ENCODE assay signal across 16 cellular contexts in the genomic region with DNA sequence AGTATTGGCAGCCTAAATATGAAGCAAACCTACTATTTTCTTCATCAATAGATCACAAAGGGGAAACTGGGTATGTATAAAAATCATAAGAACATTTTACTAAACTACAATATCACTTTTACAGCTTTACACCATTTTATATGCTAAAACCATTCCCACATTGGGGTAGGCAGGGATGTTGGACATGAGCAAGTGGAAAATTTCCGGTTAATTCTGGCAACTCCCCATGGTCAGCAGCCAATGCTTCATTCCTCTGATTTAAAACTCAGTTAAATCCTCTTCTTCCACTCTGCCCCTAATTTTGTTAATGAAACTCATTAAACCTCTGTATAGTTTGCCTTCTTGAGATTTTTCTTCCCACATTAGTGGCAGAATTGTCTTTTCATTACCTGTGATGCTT.
A peak's percentile ranks its signal among the peaks of the same experiment; 100 is the strongest.
DNase-seq lines count a peak whose midpoint lies in the region; ATAC-seq and TF ChIP-seq lines count a peak whose summit lies in the region.
"Had no signal": no experiment of that assay in that cellular context is flagged by ENCODE, and none has a peak within 500 bp of the region (broad histone marks: within the 10 kb centered on the region; RNA-seq: fewer than 3 reads in every experiment).

No MANE protein-coding gene starts in this region.

- no peaks in the 10 kb centered on the region; a peak in 1 of 4 replicates for H3K9me3 ChIP-seq in HCT116 (ENCODE audit: control insufficient read depth in 1 of 2, insufficient read depth in 1 of 2, low read depth in 1 of 2, low read length in 2 of 2)
- H3K9me3 ChIP-seq: Caco-2 had no signal

- ATAC-seq in HCT116 (no peak), HG02840 (IDR thresholded peaks at IDR 0.05; ENCODE audit: low FRiP score, unreplicated experiment) (no peak)

- intact Hi-C loops in HCT116 (cut with micrococcal nuclease), result no loop called here

- no TSS peak for BruUV-seq in HCT116 (replicated peaks; lab: Mats Ljungman, UMichigan)

- no peak overlapping the region for H3K4me2 ChIP-seq in HCT116 (ENCODE audit: low read length)

- no peak overlapping the region for H3K4me3 ChIP-seq in AG10803 (ENCODE audit: low read length)
- no peak overlapping the region for H3K4me3 ChIP-seq in HCT116 (replicated peaks in 1 of 2; ENCODE audit: low read depth in 1 of 2, low read length in 2 of 2)

- DNase-seq in AG10803 (ENCODE audit: low read depth), result peak; percentile 18
- no peak for DNase-seq in HCT116 (ENCODE audit: low read depth, low spot score)
- peak; percentile 10 to 61 for DNase-seq in dermis microvascular lymphatic vessel endothelial cell (ENCODE audit: low read depth in 2 of 2)
- peak; percentile 52 for DNase-seq in fibroblast of peridontal ligament (ENCODE audit: extremely low read depth)
- DNase-seq in COLO829 (ENCODE audit: low spot score), result no peak
- DNase-seq in activated CD4-positive, alpha-beta T cell treated with anti-CD3 and anti-CD28 coated beads, Interleukin-2, amount 50 U/mL, for 4 hours, result no peak
- no peak for DNase-seq in midbrain (lab: John Stamatoyannopoulos, UW)
- DNase-seq: C1 segment of cervical spinal cord; Caco-2; CD4-positive, alpha-beta memory T cell; DMS153; DND-41; H7; HCEC 1CT had no signal

- H3K9ac ChIP-seq in HCT116 (ENCODE audit: low read length), result no peak overlapping the region

- CTCF ChIA-PET in HCT116 (lab: Charles Lee), result no interaction called here

- no peak for TF ChIP-seq RAD21 in HCT116 (IDR thresholded peaks at IDR 0.05; ENCODE audit: low read depth)

- RAD21 ChIA-PET in HCT116 (lab: Charles Lee; ENCODE audit: low non-redundant PET in 1 of 2, low total read pairs in 2 of 2, uncharacterized antibody in 2 of 2, unreplicated experiment in 2 of 2), result no interaction called here

- H4K20me1 ChIP-seq in HCT116 (ENCODE audit: insufficient read depth), result no peaks in the 10 kb centered on the region

- no peaks in the 10 kb centered on the region for H3K27me3 ChIP-seq in HCT116 (ENCODE audit: insufficient read depth, low read length)

- H3K9me2 ChIP-seq in HCT116 (ENCODE audit: insufficient read depth), result no peaks in the 10 kb centered on the region; the same call in 1 of the 2 replicates

- H2AFZ ChIP-seq in HCT116 (ENCODE audit: low read depth, low read length, poor library complexity, severe bottlenecking), result peak overlapping the region; percentile 43

- peaks cover 0 to 12% of the 10 kb centered on the region in 2 experiments; a peak in 2 of 4 replicates for H3K4me1 ChIP-seq in HCT116 (ENCODE audit: control insufficient read depth in 1 of 2, insufficient read depth in 2 of 2, low read length in 2 of 2)
- H3K4me1 ChIP-seq: Caco-2 had no signal

- H3K27ac ChIP-seq in HCT116 (ENCODE audit: low read depth, low read length), result no peak overlapping the region
- H3K27ac ChIP-seq: 22Rv1 had no signal

- no peaks in the 10 kb centered on the region; a peak in 1 of 4 replicates for H3K36me3 ChIP-seq in HCT116 (ENCODE audit: control insufficient read depth in 1 of 2, insufficient read depth in 2 of 2, low read length in 2 of 2)

- TF ChIP-seq CTCF in AG10803 (conservative IDR thresholded peaks at IDR 0.05; ENCODE audit: low read length) (no peak), HCT116 (IDR thresholded peaks at IDR 0.05 in 2 of 3, conservative IDR thresholded peaks at IDR 0.05 in 1 of 3; ENCODE audit: borderline replicate concordance in 1 of 3, insufficient read depth in 1 of 3, low read depth in 2 of 3, low read length in 2 of 3) (no peak)

- no peaks in the 10 kb centered on the region for H3K79me2 ChIP-seq in HCT116 (ENCODE audit: insufficient read depth, low read length)

- POLR2A ChIA-PET in HCT116 (lab: Charles Lee), result no interaction called here

- TF ChIP-seq POLR2A in HCT116 (IDR thresholded peaks at IDR 0.05; ENCODE audit: borderline replicate concordance, extremely low read depth, insufficient read depth, insufficient read length), result no peak

TF ChIP-seq in HCT116, 20 proteins besides CTCF, POLR2A, EP300 and RAD21:
- no peak for TF ChIP-seq SIN3A (IDR thresholded peaks at IDR 0.05; ENCODE audit: low read depth)

Comparison
In these comparisons a context has a peak if more than half of its experiments do, and no peak if none do; other contexts are left out.
1. DNase-seq: peak in AG10803 (single experiment), dermis microvascular lymphatic vessel endothelial cell (2 of 2) and fibroblast of peridontal ligament (single experiment); none in HCT116 (single experiment), COLO829 (single experiment), activated CD4-positive, alpha-beta T cell treated with anti-CD3 and anti-CD28 coated beads, Interleukin-2, amount 50 U/mL, for 4 hours (0 of 2) and midbrain (single experiment).